Comparison of ENCODE assay signal across 18 cellular contexts in the genomic region with DNA sequence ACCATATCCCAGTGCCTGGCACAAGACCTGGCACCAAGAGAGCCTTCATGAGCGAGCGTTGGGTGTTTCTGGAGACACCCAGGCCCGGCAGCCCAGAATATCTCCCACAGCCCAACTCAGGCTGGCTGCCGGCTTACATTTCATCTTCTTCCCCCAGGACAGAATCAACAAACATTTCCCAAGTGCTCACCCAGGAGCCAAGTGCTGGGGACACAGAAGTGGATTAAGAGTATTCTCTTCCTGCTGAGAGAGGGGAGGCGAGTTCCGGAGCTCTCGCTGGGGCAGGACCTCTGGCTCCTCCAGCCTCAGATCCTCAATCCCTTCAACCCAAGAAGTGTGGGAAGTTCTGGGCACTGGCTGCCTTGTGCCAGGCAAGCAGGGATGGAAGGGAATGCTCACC. TPM values are rescaled to one million over a fixed set of nuclear protein-coding genes. Genes with fewer than 3 reads are reported as not detected.
DNase-seq lines count a peak whose midpoint lies in the region; ATAC-seq and TF ChIP-seq lines count a peak whose summit lies in the region.
"Had no signal": no experiment of that assay in that cellular context is flagged by ENCODE, and none has a peak within 500 bp of the region (broad histone marks: within the 10 kb centered on the region; RNA-seq: fewer than 3 reads in every experiment).

No MANE protein-coding gene starts in this region.

- H3K9me3 ChIP-seq in spleen (no peaks in the 10 kb centered on the region), MM.1S (replicated peaks; ENCODE audit: insufficient read depth, low read length) (no peaks in the 10 kb centered on the region)
- H3K9me3 ChIP-seq: adrenal gland, BE2C, SJSA1 had no signal

- no peaks in the 10 kb centered on the region for H3K27me3 Mint-ChIP-seq in activated CD4-positive, alpha-beta T cell treated with anti-CD3 and anti-CD28 coated beads for 36 hours
- no peaks in the 10 kb centered on the region for H3K27me3 Mint-ChIP-seq in activated CD8-positive, alpha-beta T cell treated with anti-CD3 and anti-CD28 coated beads for 36 hours
- H3K27me3 Mint-ChIP-seq in glutamatergic neuron (ENCODE audit: unreplicated experiment): peaks cover 30% of the 10 kb centered on the region
- H3K27me3 Mint-ChIP-seq: activated B cell treated with CpG ODN at 0.5 μM for 24 hours had no signal

- H3K4me1 ChIP-seq in spleen: peaks cover 16 to 99% (median 64%) of the 10 kb centered on the region in 6 donors
- peaks cover 37% of the 10 kb centered on the region for H3K4me1 ChIP-seq in MM.1S (ENCODE audit: low read length)
- H3K4me1 ChIP-seq: BE2C had no signal

- TF ChIP-seq CTCF in activated CD8-positive, alpha-beta T cell treated with anti-CD3 and anti-CD28 coated beads for 36 hours (IDR thresholded peaks at IDR 0.05): no peak
- TF ChIP-seq CTCF in glutamatergic neuron (IDR thresholded peaks at IDR 0.05; ENCODE audit: partially characterized antibody, unreplicated experiment) (no peak), spleen (IDR thresholded peaks at IDR 0.05 in 8 of 11, conservative IDR thresholded peaks at IDR 0.05 in 3 of 11) (no peak), MM.1S (IDR thresholded peaks at IDR 0.05; ENCODE audit: low read length) (no peak)

- H3K9me3 Mint-ChIP-seq in activated CD4-positive, alpha-beta T cell treated with anti-CD3 and anti-CD28 coated beads for 36 hours (ENCODE audit: low read depth): no peaks in the 10 kb centered on the region
- H3K9me3 Mint-ChIP-seq in activated CD8-positive, alpha-beta T cell treated with anti-CD3 and anti-CD28 coated beads for 36 hours: no peaks in the 10 kb centered on the region
- H3K9me3 Mint-ChIP-seq in glutamatergic neuron (ENCODE audit: unreplicated experiment): peaks cover 22% of the 10 kb centered on the region
- H3K9me3 Mint-ChIP-seq: activated B cell treated with CpG ODN at 0.5 μM for 24 hours; activated T-helper 2 cell treated with anti-CD3 and anti-CD28 coated beads, Interferon-gamma antibody, Interleukin-2, Interleukin-4, amounts not matched to agents 10 μg/mL and 5 μg/mL and 100 μg/mL, durations not matched to agents 14 hours and 24 hours and 36 hours had no signal

- peaks cover 11% of the 10 kb centered on the region for H3F3A ChIP-seq in MM.1S (ENCODE audit: insufficient read depth, low read length)

- intact Hi-C loops in activated CD4-positive, alpha-beta T cell treated with anti-CD3 and anti-CD28 coated beads for 36 hours (cut with DNase I, micrococcal nuclease): no loop called here
- intact Hi-C loops in activated CD8-positive, alpha-beta T cell treated with anti-CD3 and anti-CD28 coated beads for 36 hours (cut with micrococcal nuclease): no loop called here
- intact Hi-C loops in spleen (cut with DNase I; ENCODE audit: low total_unique reads): no loop called here

- TF ChIP-seq POLR2A in spleen (IDR thresholded peaks at IDR 0.05): no peak

- H3K27ac Mint-ChIP-seq in activated CD4-positive, alpha-beta T cell treated with anti-CD3 and anti-CD28 coated beads for 36 hours: peak overlapping the region; percentile 43
- H3K27ac Mint-ChIP-seq in activated CD8-positive, alpha-beta T cell treated with anti-CD3 and anti-CD28 coated beads for 36 hours: peak overlapping the region; percentile 8
- peak overlapping the region; percentile 86 for H3K27ac Mint-ChIP-seq in glutamatergic neuron (ENCODE audit: unreplicated experiment)
- H3K27ac Mint-ChIP-seq: activated B cell treated with CpG ODN at 0.5 μM for 24 hours had no signal

- H3K4me3 ChIP-seq in spleen: no peak overlapping the region
- H3K4me3 ChIP-seq in MM.1S (ENCODE audit: low read length): no peak overlapping the region
- H3K4me3 ChIP-seq: adrenal gland, SJSA1 had no signal

- DNase-seq in activated CD4-positive, alpha-beta T cell treated with anti-CD3 and anti-CD28 coated beads for 36 hours: no peak
- no peak for DNase-seq in activated CD4-positive, alpha-beta T cell treated with anti-CD3 and anti-CD28 coated beads for 1 hour
- no peak for DNase-seq in activated CD8-positive, alpha-beta T cell treated with anti-CD3 and anti-CD28 coated beads for 36 hours
- DNase-seq in glutamatergic neuron (no peak), spleen (no peak), MM.1S (no peak)
- DNase-seq in stimulated activated CD4-positive, alpha-beta T cell treated with anti-CD3 and anti-CD28 coated beads, Interleukin-1b, Interleukin-23, amount 100 ng/mL, for 48 hours: no peak
- DNase-seq: 8988T; activated B cell treated with CpG ODN at 0.5 μM for 24 hours; BE2C; GOT3; NCI-H1105 treated with DMSO at 0.1 percent for 48 hours; NCI-H2107; stimulated activated CD4-positive, alpha-beta T cell treated with anti-CD3 and anti-CD28 coated beads, Interleukin-2, amount 100 ng/mL, for 24 hours had no signal

- no peak overlapping the region for H3K9ac ChIP-seq in MM.1S (ENCODE audit: low read length)

- POLR2A ChIA-PET in activated CD4-positive, alpha-beta T cell treated with anti-CD3 and anti-CD28 coated beads for 36 hours (lab: Charles Lee): interaction anchor here (1.0 kb wide), 1 partner anchor 24 kb away, joined by 4 read pairs; a partner anchor contains a TSS
- POLR2A ChIA-PET in activated CD8-positive, alpha-beta T cell treated with anti-CD3 and anti-CD28 coated beads for 36 hours (lab: Charles Lee): no interaction called here

- H3K36me3 Mint-ChIP-seq in activated CD4-positive, alpha-beta T cell treated with anti-CD3 and anti-CD28 coated beads for 36 hours (ENCODE audit: low read depth): peaks cover 3% of the 10 kb centered on the region
- no peaks in the 10 kb centered on the region for H3K36me3 Mint-ChIP-seq in activated CD8-positive, alpha-beta T cell treated with anti-CD3 and anti-CD28 coated beads for 36 hours (ENCODE audit: low read depth)
- no peaks in the 10 kb centered on the region for H3K36me3 Mint-ChIP-seq in glutamatergic neuron (ENCODE audit: unreplicated experiment)

- H3K79me2 ChIP-seq in MM.1S (ENCODE audit: low read length): peaks cover 54% of the 10 kb centered on the region

- CTCF ChIA-PET in activated CD4-positive, alpha-beta T cell treated with anti-CD3 and anti-CD28 coated beads for 36 hours (lab: Charles Lee): interaction anchor here (0.7 to 1.1 kb wide), 2 partner anchors 14 to 16 kb away, joined by 3 read pairs; no protein-coding TSS in a partner anchor
- CTCF ChIA-PET in activated CD8-positive, alpha-beta T cell treated with anti-CD3 and anti-CD28 coated beads for 36 hours (lab: Charles Lee): no interaction called here

- peaks cover 87% of the 10 kb centered on the region for H3K4me1 Mint-ChIP-seq in activated CD4-positive, alpha-beta T cell treated with anti-CD3 and anti-CD28 coated beads for 36 hours
- peaks cover 74% of the 10 kb centered on the region for H3K4me1 Mint-ChIP-seq in activated CD8-positive, alpha-beta T cell treated with anti-CD3 and anti-CD28 coated beads for 36 hours (ENCODE audit: low read depth)
- peaks cover 60% of the 10 kb centered on the region for H3K4me1 Mint-ChIP-seq in glutamatergic neuron (ENCODE audit: low read depth, unreplicated experiment)

- H3K27ac ChIP-seq in spleen (peak overlapping the region; percentile 7 to 90 (median 55)), MM.1S (ENCODE audit: low read length) (no peak overlapping the region)
- H3K27ac ChIP-seq: SJSA1 had no signal

- H3K27me3 ChIP-seq in spleen (replicated peaks in 1 of 7) (no peaks in the 10 kb centered on the region), MM.1S (replicated peaks; ENCODE audit: insufficient read depth, low read length) (no peaks in the 10 kb centered on the region)
- H3K27me3 ChIP-seq: adrenal gland, BE2C, SJSA1 had no signal

- ATAC-seq in activated CD4-positive, alpha-beta T cell treated with anti-CD3 and anti-CD28 coated beads for 36 hours: no peak
- ATAC-seq in activated CD8-positive, alpha-beta T cell treated with anti-CD3 and anti-CD28 coated beads for 36 hours: no peak
- no peak for ATAC-seq in HG03342 (IDR thresholded peaks at IDR 0.05; ENCODE audit: unreplicated experiment)

- H3K9me2 ChIP-seq in MM.1S (replicated peaks; ENCODE audit: insufficient read depth, low read length): no peaks in the 10 kb centered on the region

- 64 to 83% (median 70%) methylated on average over 6 to 7 of the region's 7 CpGs for WGBS in spleen, 5 donors

- no peak overlapping the region for H3K4me3 Mint-ChIP-seq in activated CD4-positive, alpha-beta T cell treated with anti-CD3 and anti-CD28 coated beads for 36 hours
- H3K4me3 Mint-ChIP-seq in activated CD8-positive, alpha-beta T cell treated with anti-CD3 and anti-CD28 coated beads for 36 hours: no peak overlapping the region
- H3K4me3 Mint-ChIP-seq in glutamatergic neuron (ENCODE audit: unreplicated experiment): peak overlapping the region; percentile 68
- H3K4me3 Mint-ChIP-seq: activated B cell treated with CpG ODN at 0.5 μM for 24 hours had no signal

- H3K36me3 ChIP-seq in spleen (no peaks in the 10 kb centered on the region), MM.1S (replicated peaks; ENCODE audit: insufficient read depth, low read length) (no peaks in the 10 kb centered on the region)
- H3K36me3 ChIP-seq: adrenal gland, BE2C, SJSA1 had no signal

- H4K20me1 ChIP-seq in MM.1S (ENCODE audit: insufficient read depth, low read length): no peaks in the 10 kb centered on the region

- H2AFZ ChIP-seq in MM.1S (ENCODE audit: low read length): no peak overlapping the region

- H3K4me2 ChIP-seq in MM.1S (ENCODE audit: low read depth, low read length): no peak overlapping the region

RNA-seq across cellular contexts. Expression of a gene that starts 23.6 kb away (rescaled TPM):
- 10 to 100 TPM; 48.3 to 62.7 TPM for total RNA-seq in activated CD4-positive, alpha-beta T cell treated with anti-CD3 and anti-CD28 coated beads for 36 hours
- total RNA-seq in activated CD8-positive, alpha-beta T cell treated with anti-CD3 and anti-CD28 coated beads for 36 hours: 10 to 100 TPM; 23.7 to 26.4 TPM
- total RNA-seq in glutamatergic neuron (ENCODE audit: unreplicated experiment): 107 TPM
- total RNA-seq in spleen: 10 to 100 TPM; 13.6 to 19.7 (median 16.4) TPM
- polyA plus RNA-seq in spleen: 1 to 10 TPM; 2.7 to 6.2 (median 2.9) TPM

RNA-seq across cellular contexts. Expression of a gene that starts 30.5 kb away (rescaled TPM):
- total RNA-seq in activated CD4-positive, alpha-beta T cell treated with anti-CD3 and anti-CD28 coated beads for 36 hours: 1 to 10 TPM; 4.4 to 5.8 TPM
- total RNA-seq in activated CD8-positive, alpha-beta T cell treated with anti-CD3 and anti-CD28 coated beads for 36 hours: 1 to 10 TPM; 3.9 to 4.3 TPM
- total RNA-seq in glutamatergic neuron (ENCODE audit: unreplicated experiment): 28.9 TPM
- total RNA-seq in spleen: 10 to 100 TPM in 2 of 7 donors, 1 to 10 TPM in 5; 5.1 to 11.2 (median 8.3) TPM
- 1 to 10 TPM; 3.5 to 9.8 (median 4.4) TPM for polyA plus RNA-seq in spleen

Comparison
In these comparisons a context has a peak if more than half of its experiments do, and no peak if none do; other contexts are left out.
1. H3K27ac Mint-ChIP-seq: peak in every context shown above with its lines; median percentile 86 in glutamatergic neuron; 43 in activated CD4-positive, alpha-beta T cell treated with anti-CD3 and anti-CD28 coated beads for 36 hours; 8 in activated CD8-positive, alpha-beta T cell treated with anti-CD3 and anti-CD28 coated beads for 36 hours.